In genomic region chr17:78168906-78169793, GRCh38 we compare ENCODE assay signal across 8 cellular contexts. TPM values are rescaled to one million over a fixed set of nuclear protein-coding genes. Genes with fewer than 3 reads are reported as not detected.
DNase-seq lines count a peak whose midpoint lies in the region; ATAC-seq and TF ChIP-seq lines count a peak whose summit lies in the region.

No MANE protein-coding gene starts in this region.

- no peaks in the 10 kb centered on the region for H3K9me3 ChIP-seq in NT2/D1 (ENCODE audit: insufficient read depth, low read length)
- H3K9me3 ChIP-seq in neuronal stem cell (replicated peaks in 1 of 2; ENCODE audit: control insufficient read depth in 2 of 2, insufficient read depth in 1 of 2, low read depth in 1 of 2, low read length in 2 of 2): peaks cover 0 to 4% of the 10 kb centered on the region in 2 donors
- H3K9me3 ChIP-seq in upper lobe of left lung: no peaks in the 10 kb centered on the region

- H2BK5ac ChIP-seq in neuronal stem cell (ENCODE audit: low read length): peak overlapping the region; percentile 22

- TF ChIP-seq EP300 in upper lobe of left lung (IDR thresholded peaks at IDR 0.05): no peak

- no peak overlapping the region for H4K8ac ChIP-seq in neuronal stem cell (ENCODE audit: low read depth, low read length)

- H3K9ac ChIP-seq in NT2/D1 (ENCODE audit: insufficient read length, low read depth) (peak overlapping the region; percentile 86), neuronal stem cell (ENCODE audit: low read depth, low read length, poor library complexity) (peak overlapping the region; percentile 72)

- peak; percentile 76 for DNase-seq in GM06990 (ENCODE audit: extremely low read depth, insufficient read length)
- DNase-seq in NT2/D1 (ENCODE audit: low read depth, low spot score): no peak
- DNase-seq in activated effector memory CD4-positive, alpha-beta T cell treated with Interleukin-2 at 50 U/mL for 16 hours: peak; percentile 34
- DNase-seq in foreskin fibroblast: peak; percentile 55 to 83
- DNase-seq in neuronal stem cell (ENCODE audit: low spot score): no peak
- peak; percentile 82 to 89 for DNase-seq in upper lobe of left lung

- peak overlapping the region; percentile 83 for H2BK15ac ChIP-seq in neuronal stem cell (ENCODE audit: low read length)

- TF ChIP-seq POLR2A in upper lobe of left lung (IDR thresholded peaks at IDR 0.05): no peak

- peaks cover 1% of the 10 kb centered on the region for H3K79me1 ChIP-seq in neuronal stem cell (ENCODE audit: low read depth, low read length)

- no peak overlapping the region for H3K27ac ChIP-seq in neuronal stem cell (replicated peaks; ENCODE audit: low read length)
- peak overlapping the region; percentile 95 for H3K27ac ChIP-seq in upper lobe of left lung

- peak overlapping the region; percentile 53 for H3K18ac ChIP-seq in neuronal stem cell (ENCODE audit: low read length)

- no peak overlapping the region for H3K14ac ChIP-seq in neuronal stem cell (ENCODE audit: low read length)

- H3K23ac ChIP-seq in neuronal stem cell (ENCODE audit: low read depth, low read length, poor library complexity): peak overlapping the region; percentile 44

- H3K36me3 ChIP-seq in GM06990 (ENCODE audit: control insufficient read depth, insufficient read depth, low read length): peaks cover 32% of the 10 kb centered on the region
- peaks cover 30% of the 10 kb centered on the region for H3K36me3 ChIP-seq in NT2/D1 (ENCODE audit: insufficient read depth, insufficient read length, low read length)
- peaks cover 3 to 18% of the 10 kb centered on the region in 2 donors for H3K36me3 ChIP-seq in neuronal stem cell (replicated peaks in 1 of 2; ENCODE audit: control insufficient read depth in 2 of 2, insufficient read depth in 2 of 2, low read length in 2 of 2)
- H3K36me3 ChIP-seq in upper lobe of left lung: peaks cover 0 to 31% (median 14%) of the 10 kb centered on the region in 4 donors

- H2BK120ac ChIP-seq in neuronal stem cell (ENCODE audit: low read depth, low read length): no peak overlapping the region

- H3K4me1 ChIP-seq in NT2/D1 (ENCODE audit: insufficient read depth, insufficient read length) (peaks cover 33% of the 10 kb centered on the region), neuronal stem cell (ENCODE audit: control insufficient read depth in 2 of 2, insufficient read depth in 1 of 2, low read depth in 1 of 2, low read length in 2 of 2) (peaks cover 5 to 10% of the 10 kb centered on the region in 2 donors), upper lobe of left lung (peaks cover 48 to 59% (median 53%) of the 10 kb centered on the region in 4 donors)

- H3K4ac ChIP-seq in neuronal stem cell (ENCODE audit: low read length): no peak overlapping the region

- H4K91ac ChIP-seq in neuronal stem cell (ENCODE audit: low read depth, low read length, poor library complexity): no peak overlapping the region

- H3K4me2 ChIP-seq in neuronal stem cell (ENCODE audit: insufficient read depth, low read length, poor library complexity, severe bottlenecking): peak overlapping the region; percentile 91

- H3K4me3 ChIP-seq in GM06990 (replicated peaks; ENCODE audit: low read depth, low read length) (peak overlapping the region; percentile 97), NT2/D1 (ENCODE audit: insufficient read length, low read depth) (peak overlapping the region; percentile 73), foreskin fibroblast (ENCODE audit: low read depth in 1 of 2, low read length in 2 of 2) (peak overlapping the region; percentile 58 to 68), neuronal stem cell (ENCODE audit: low read length in 2 of 2) (peak overlapping the region; percentile 60 to 88), upper lobe of left lung (peak overlapping the region; percentile 67 to 95 (median 88))

- H3K27me3 ChIP-seq in GM06990 (replicated peaks; ENCODE audit: control insufficient read depth, insufficient read depth, low read length): no peaks in the 10 kb centered on the region
- H3K27me3 ChIP-seq in NT2/D1 (ENCODE audit: insufficient read depth, insufficient read length): no peaks in the 10 kb centered on the region
- H3K27me3 ChIP-seq in neuronal stem cell (ENCODE audit: control insufficient read depth in 3 of 3, insufficient read depth in 3 of 3, low read depth in 1 of 3, low read length in 3 of 3): peaks cover 0 to 6% (median 0%) of the 10 kb centered on the region in 3 experiments
- no peaks in the 10 kb centered on the region for H3K27me3 ChIP-seq in upper lobe of left lung

- H2AFZ ChIP-seq in neuronal stem cell (ENCODE audit: low read length): peak overlapping the region; percentile 98

- peak; percentile 9 for ATAC-seq in HG02623 (IDR thresholded peaks at IDR 0.05; ENCODE audit: unreplicated experiment)
- peak in 1 of 2 donors; percentile 18 for ATAC-seq in upper lobe of left lung (ENCODE audit: low FRiP score in 2 of 2)
- ATAC-seq in HG02571 (IDR thresholded peaks at IDR 0.05; ENCODE audit: unreplicated experiment): no peak

- TF ChIP-seq CTCF in GM06990 (IDR thresholded peaks at IDR 0.05; ENCODE audit: insufficient read depth, low read length, poor library complexity, severe bottlenecking) (no peak), foreskin fibroblast (IDR thresholded peaks at IDR 0.05; ENCODE audit: low read depth, low read length) (no peak), upper lobe of left lung (IDR thresholded peaks at IDR 0.05) (no peak)

- no CpG with 5 or more reads among the region's 38 CpGs for WGBS in neuronal stem cell (ENCODE audit: extremely low coverage in 2 of 2, insufficient read length in 2 of 2, insufficient replicate concordance in 1 of 2), 2 donors
- 28 to 40% methylated on average over 1 to 6 of the region's 38 CpGs for WGBS in upper lobe of left lung, 2 donors

- H2AK5ac ChIP-seq in neuronal stem cell (ENCODE audit: low read depth, low read length): peak overlapping the region; percentile 79

- no peak overlapping the region for H2BK12ac ChIP-seq in neuronal stem cell (ENCODE audit: low read length)

RNA-seq across cellular contexts. Expression of gene SYNGR2, which starts 0.8 kb away (rescaled TPM):
- polyA plus RNA-seq in neuronal stem cell (2013, experiment 1 of 2): 16.6 TPM
- polyA plus RNA-seq in neuronal stem cell (2013, experiment 2 of 2): 16.6 TPM
- total RNA-seq in upper lobe of left lung: 100 to 1,000 TPM; 110 to 265 (median 179) TPM

RNA-seq across cellular contexts. Expression of gene TK1, which starts 17.7 kb away (rescaled TPM):
- polyA plus RNA-seq in neuronal stem cell (2013, experiment 1 of 2): 38.3 TPM
- 37.7 TPM for polyA plus RNA-seq in neuronal stem cell (2013, experiment 2 of 2)
- 10 to 100 TPM in 3 of 6 donors, 1 to 10 TPM in 3; 2.8 to 16.0 (median 9.0) TPM for total RNA-seq in upper lobe of left lung

RNA-seq across cellular contexts. Expression of gene AFMID, which starts 18.0 kb away (rescaled TPM):
- 50.8 TPM for polyA plus RNA-seq in neuronal stem cell (2013, experiment 1 of 2)
- 52.7 TPM for polyA plus RNA-seq in neuronal stem cell (2013, experiment 2 of 2)
- total RNA-seq in upper lobe of left lung: 100 to 1,000 TPM in 1 of 6 donors, 10 to 100 TPM in 5; 30.5 to 265 (median 44.2) TPM

RNA-seq across cellular contexts. Expression of gene C17orf99, which starts 23.0 kb away (rescaled TPM):
- not detected for polyA plus RNA-seq in neuronal stem cell (2013, experiment 1 of 2)
- polyA plus RNA-seq in neuronal stem cell (2013, experiment 2 of 2): not detected
- 1 to 10 TPM in 1 of 6 donors, under 1 TPM in 2, not detected in 3; 0.46 to 1.1 (median 0.54) TPM for total RNA-seq in upper lobe of left lung

RNA-seq across cellular contexts. Expression of gene TMC8, which starts 38.6 kb away (rescaled TPM):
- polyA plus RNA-seq in neuronal stem cell (2013, experiment 1 of 2): 0.08 TPM
- 0.08 TPM for polyA plus RNA-seq in neuronal stem cell (2013, experiment 2 of 2)
- total RNA-seq in upper lobe of left lung: 10 to 100 TPM; 10.8 to 65.0 (median 33.8) TPM

Comparison
In these comparisons a context has a peak if more than half of its experiments do, and no peak if none do; other contexts are left out.
1. DNase-seq: peak in GM06990 (single experiment), activated effector memory CD4-positive, alpha-beta T cell treated with Interleukin-2 at 50 U/mL for 16 hours (single experiment), foreskin fibroblast (2 of 2) and upper lobe of left lung (2 of 2); none in NT2/D1 (single experiment) and neuronal stem cell (single experiment).
2. Peak in every context shown above with its lines, with median percentiles within 50 percentile points of each other: H3K4me3 ChIP-seq.